ENCODE assay signal across 9 cellular contexts in the genomic region with DNA sequence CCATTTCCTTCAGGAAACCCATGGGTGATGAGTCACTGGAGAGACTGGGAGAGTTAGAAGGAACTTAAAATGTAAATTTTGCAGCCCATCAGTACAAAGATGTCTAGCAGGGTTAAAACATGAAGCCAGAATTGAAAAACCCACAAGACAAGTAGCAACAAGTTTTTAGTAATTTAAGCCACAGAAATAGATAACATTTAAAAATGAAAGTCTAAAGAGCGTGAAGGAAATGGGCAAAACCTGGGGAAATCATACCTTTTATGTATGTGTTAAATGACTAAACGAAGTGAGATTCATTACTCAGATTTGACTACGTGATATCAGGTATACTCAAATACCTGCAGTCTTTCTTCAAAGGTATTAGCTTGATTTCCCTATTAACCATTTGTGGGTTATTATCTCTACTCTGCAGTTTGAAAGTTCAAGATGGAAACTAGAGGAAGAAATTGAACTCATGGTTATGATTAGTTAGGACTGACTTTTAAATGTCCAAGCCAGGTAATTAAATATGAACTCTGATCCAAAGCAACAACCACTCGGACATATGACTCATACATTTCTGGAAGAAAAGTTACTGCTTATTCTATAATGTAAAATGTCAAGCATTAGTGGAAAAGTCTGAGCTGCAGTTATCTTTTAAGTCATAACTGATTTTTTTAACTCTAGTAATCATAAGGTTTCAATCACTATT.
DNase-seq lines count a peak whose midpoint lies in the region; ATAC-seq and TF ChIP-seq lines count a peak whose summit lies in the region.
"Had no signal": no experiment of that assay in that cellular context is flagged by ENCODE, and none has a peak within 500 bp of the region (broad histone marks: within the 10 kb centered on the region; RNA-seq: fewer than 3 reads in every experiment).

No MANE protein-coding gene starts in this region.

- peak; percentile 41 for ATAC-seq in GM18873 (IDR thresholded peaks at IDR 0.05; ENCODE audit: low FRiP score, unreplicated experiment)
- ATAC-seq in HG02970 (IDR thresholded peaks at IDR 0.05; ENCODE audit: low FRiP score, unreplicated experiment): peak; percentile 47
- ATAC-seq in activated T-cell treated with anti-CD3 and anti-CD28 coated beads, Interleukin-2, amount 50 U/mL, for 72 hours (replicated peaks in 1 of 2): peak; percentile 73 to 75

- peak overlapping the region; percentile 0 for H3K27ac ChIP-seq in osteoblast (ENCODE audit: low read depth, low read length)
- no peak overlapping the region for H3K27ac ChIP-seq in effector memory CD4-positive, alpha-beta T cell (ENCODE audit: insufficient read depth, low read length, poor library complexity, severe bottlenecking)

- H3K27me3 Mint-ChIP-seq in activated T-cell treated with anti-CD3 and anti-CD28 coated beads, Interleukin-2, amount 50 U/mL, for 72 hours (ENCODE audit: low read depth): no peaks in the 10 kb centered on the region

- TF ChIP-seq CTCF in osteoblast (IDR thresholded peaks at IDR 0.05; ENCODE audit: extremely low read depth, low read depth, low read length): no peak

- H3K27ac Mint-ChIP-seq in activated T-cell treated with anti-CD3 and anti-CD28 coated beads, Interleukin-2, amount 50 U/mL, for 72 hours: peak overlapping the region; percentile 45

- no peak overlapping the region for H2AFZ ChIP-seq in osteoblast (ENCODE audit: low read length)

- no peaks in the 10 kb centered on the region for H3K9me3 ChIP-seq in osteoblast (ENCODE audit: low read depth, low read length)
- no peaks in the 10 kb centered on the region for H3K9me3 ChIP-seq in effector memory CD4-positive, alpha-beta T cell (ENCODE audit: control insufficient read depth, low read length)

- H3K4me3 ChIP-seq in osteoblast (ENCODE audit: insufficient read depth, low read length): no peak overlapping the region
- H3K4me3 ChIP-seq in effector memory CD4-positive, alpha-beta T cell (ENCODE audit: insufficient read depth, low read depth, low read length, poor library complexity, severe bottlenecking): no peak overlapping the region

- peaks cover 24% of the 10 kb centered on the region for H3K4me1 ChIP-seq in osteoblast (ENCODE audit: insufficient read depth, low read length)
- peaks cover 3% of the 10 kb centered on the region for H3K4me1 ChIP-seq in effector memory CD4-positive, alpha-beta T cell (ENCODE audit: control insufficient read depth, insufficient read depth, low read length, poor library complexity, severe bottlenecking)

- no peaks in the 10 kb centered on the region for H3K36me3 ChIP-seq in osteoblast (ENCODE audit: insufficient read depth, low read length)
- H3K36me3 ChIP-seq in effector memory CD4-positive, alpha-beta T cell (ENCODE audit: control insufficient read depth, insufficient read depth, low read length): no peaks in the 10 kb centered on the region

- DNase-seq in activated T-cell treated with anti-CD3 and anti-CD28 coated beads, Interleukin-2, amount 50 U/mL, for 72 hours: no peak
- DNase-seq in osteoblast (ENCODE audit: insufficient read length, low spot score, missing footprints) (no peak), T1000 (lab: John Stamatoyannopoulos, UW) (no peak), HuH-7.5 (ENCODE audit: low spot score) (no peak), GM19238 (ENCODE audit: insufficient read length, low spot score) (no peak)
- no peak for DNase-seq in effector memory CD4-positive, alpha-beta T cell
- DNase-seq: NCI-H82 had no signal

- H3K4me2 ChIP-seq in osteoblast (ENCODE audit: insufficient read depth, low read length): peak overlapping the region; percentile 49

- peaks cover 4% of the 10 kb centered on the region for H3K79me2 ChIP-seq in osteoblast (ENCODE audit: insufficient read depth, low read length)

- H4K20me1 ChIP-seq in osteoblast (ENCODE audit: insufficient read depth, low read length): no peaks in the 10 kb centered on the region

- peaks cover 6 to 7% of the 10 kb centered on the region in 2 donors for H3K36me3 Mint-ChIP-seq in activated T-cell treated with anti-CD3 and anti-CD28 coated beads, Interleukin-2, amount 50 U/mL, for 72 hours (ENCODE audit: insufficient read depth in 2 of 2)

- peaks cover 85% of the 10 kb centered on the region for H3K4me1 Mint-ChIP-seq in activated T-cell treated with anti-CD3 and anti-CD28 coated beads, Interleukin-2, amount 50 U/mL, for 72 hours (ENCODE audit: low read depth)

- peaks cover 2 to 5% of the 10 kb centered on the region in 2 donors for H3K9me3 Mint-ChIP-seq in activated T-cell treated with anti-CD3 and anti-CD28 coated beads, Interleukin-2, amount 50 U/mL, for 72 hours

- no peaks in the 10 kb centered on the region for H3K27me3 ChIP-seq in osteoblast (ENCODE audit: insufficient read depth, low read length)
- no peaks in the 10 kb centered on the region for H3K27me3 ChIP-seq in effector memory CD4-positive, alpha-beta T cell (replicated peaks; ENCODE audit: control insufficient read depth, insufficient read depth, low read length, poor library complexity, severe bottlenecking)

- H3K4me3 Mint-ChIP-seq in activated T-cell treated with anti-CD3 and anti-CD28 coated beads, Interleukin-2, amount 50 U/mL, for 72 hours: peak overlapping the region; percentile 63 to 86
